ENCODE assay signal across 33 cellular contexts in the genomic region with DNA sequence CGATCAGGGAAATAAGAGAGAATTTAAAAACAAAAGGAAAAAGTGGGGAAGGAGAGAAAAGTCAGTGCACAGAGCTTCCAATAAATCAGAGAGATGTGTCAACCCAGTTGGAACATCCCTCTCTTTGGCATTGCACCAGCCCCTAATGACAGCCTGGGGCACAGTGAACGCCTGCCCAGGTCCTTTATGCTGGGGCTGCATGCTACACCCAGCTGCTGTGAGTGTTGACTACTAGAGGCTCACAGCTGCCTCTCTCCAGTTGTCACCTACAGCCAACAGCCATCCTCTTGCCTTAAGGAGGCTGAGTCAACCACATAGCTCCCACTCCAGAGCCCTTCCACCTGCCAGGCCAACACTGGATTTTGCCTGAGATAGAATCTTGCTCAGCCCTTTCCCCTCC. TPM values are rescaled to one million over a fixed set of nuclear protein-coding genes. Genes with fewer than 3 reads are reported as not detected.
A peak's percentile ranks its signal among the peaks of the same experiment; 100 is the strongest.
DNase-seq lines count a peak whose midpoint lies in the region; ATAC-seq and TF ChIP-seq lines count a peak whose summit lies in the region.
"Had no signal": no experiment of that assay in that cellular context is flagged by ENCODE, and none has a peak within 500 bp of the region (broad histone marks: within the 10 kb centered on the region; RNA-seq: fewer than 3 reads in every experiment).

No MANE protein-coding gene starts in this region.

- POLR2A ChIA-PET in HEK293 (lab: Yijun Ruan, JAX) = interaction anchor here (1.4 kb wide), 1 partner anchor 21 kb away, joined by 3 read pairs; no protein-coding TSS in a partner anchor
- POLR2A ChIA-PET in activated CD4-positive, alpha-beta memory T cell treated with anti-CD3 and anti-CD28 coated beads for 36 hours (lab: Charles Lee) = no interaction called here

- no peaks in the 10 kb centered on the region for H3K27me3 ChIP-seq in MG63
- H3K27me3 ChIP-seq: esophagus muscularis mucosa, heart left ventricle, right lobe of liver, stomach, uterus had no signal

- no peaks in the 10 kb centered on the region for H3K4me1 ChIP-seq in HEK293 (ENCODE audit: control insufficient read depth, insufficient read depth, low read length)
- H3K4me1 ChIP-seq: heart left ventricle, left ventricle myocardium inferior, prostate gland, right lobe of liver, stomach, uterus had no signal

- no peak for ATAC-seq in T-helper 17 cell
- no peak for ATAC-seq in memory B cell (ENCODE audit: low read depth)
- ATAC-seq: activated CD4-positive, alpha-beta T cell treated with anti-CD3 and anti-CD28 coated beads for 36 hours; heart left ventricle; naive thymus-derived CD4-positive, alpha-beta T cell; right lobe of liver had no signal

- TF ChIP-seq CTCF in HEK293 (tag by site-specific recombination; IDR thresholded peaks at IDR 0.05) = no peak

- H3K27me3 Mint-ChIP-seq in T-helper 17 cell (no peaks in the 10 kb centered on the region), memory B cell (no peaks in the 10 kb centered on the region)
- no peaks in the 10 kb centered on the region for H3K27me3 Mint-ChIP-seq in activated CD4-positive, alpha-beta memory T cell treated with anti-CD3 and anti-CD28 coated beads for 36 hours
- H3K27me3 Mint-ChIP-seq: activated CD4-positive, alpha-beta T cell treated with anti-CD3 and anti-CD28 coated beads for 36 hours; activated naive CD8-positive, alpha-beta T cell; naive thymus-derived CD4-positive, alpha-beta T cell had no signal

- H3K4me3 ChIP-seq in HEK293 (ENCODE audit: low read depth, low read length) (no peak overlapping the region), MG63 (no peak overlapping the region)
- H3K4me3 ChIP-seq: coronary artery, esophagus muscularis mucosa, heart left ventricle, left ventricle myocardium inferior, prostate gland, right lobe of liver, stomach, uterus had no signal

- intact Hi-C loops in activated CD4-positive, alpha-beta memory T cell treated with anti-CD3 and anti-CD28 coated beads for 36 hours (cut with micrococcal nuclease) = no loop called here

- no peaks in the 10 kb centered on the region for H3K9me3 Mint-ChIP-seq in memory B cell
- H3K9me3 Mint-ChIP-seq in activated CD4-positive, alpha-beta memory T cell treated with anti-CD3 and anti-CD28 coated beads for 36 hours = no peaks in the 10 kb centered on the region
- H3K9me3 Mint-ChIP-seq: CD8-positive, alpha-beta memory T cell; mesothelial cell of epicardium; naive thymus-derived CD4-positive, alpha-beta T cell had no signal

- H3K36me3 Mint-ChIP-seq in T-helper 17 cell (ENCODE audit: low read depth) = peaks cover 32% of the 10 kb centered on the region
- peaks cover 50% of the 10 kb centered on the region for H3K36me3 Mint-ChIP-seq in memory B cell
- peaks cover 16% of the 10 kb centered on the region for H3K36me3 Mint-ChIP-seq in activated CD4-positive, alpha-beta memory T cell treated with anti-CD3 and anti-CD28 coated beads for 36 hours

- H3K4me1 Mint-ChIP-seq in T-helper 17 cell = peaks cover 22% of the 10 kb centered on the region
- no peaks in the 10 kb centered on the region for H3K4me1 Mint-ChIP-seq in memory B cell
- H3K4me1 Mint-ChIP-seq in activated CD4-positive, alpha-beta memory T cell treated with anti-CD3 and anti-CD28 coated beads for 36 hours (ENCODE audit: low read depth) = no peaks in the 10 kb centered on the region
- H3K4me1 Mint-ChIP-seq: activated CD4-positive, alpha-beta T cell treated with anti-CD3 and anti-CD28 coated beads for 36 hours had no signal

- H3K27ac Mint-ChIP-seq in T-helper 17 cell = peak overlapping the region; percentile 74
- peak overlapping the region; percentile 60 for H3K27ac Mint-ChIP-seq in memory B cell
- H3K27ac Mint-ChIP-seq in activated CD4-positive, alpha-beta memory T cell treated with anti-CD3 and anti-CD28 coated beads for 36 hours = no peak overlapping the region
- H3K27ac Mint-ChIP-seq: activated CD4-positive, alpha-beta T cell treated with anti-CD3 and anti-CD28 coated beads for 36 hours; activated naive CD8-positive, alpha-beta T cell; mesothelial cell of epicardium had no signal

- H3K36me3 ChIP-seq in HEK293 (ENCODE audit: control insufficient read depth in 2 of 2, insufficient read depth in 1 of 2, low read length in 2 of 2) (peaks cover 40 to 93% of the 10 kb centered on the region in 2 experiments; a peak in 2 of 3 replicates), MG63 (no peaks in the 10 kb centered on the region)
- H3K36me3 ChIP-seq: right lobe of liver, uterus had no signal

- DNase-seq in DMS79 (lab: John Stamatoyannopoulos, UW) (peak; percentile 91), T-helper 17 cell (no peak), memory B cell (ENCODE audit: low spot score in 2 of 2) (no peak), UCSD-AML1 (lab: John Stamatoyannopoulos, UW; ENCODE audit: unreplicated experiment) (no peak), MG63 (no peak)
- DNase-seq in activated CD4-positive, alpha-beta memory T cell treated with anti-CD3 and anti-CD28 coated beads for 36 hours = no peak
- DNase-seq: activated CD4-positive, alpha-beta T cell treated with anti-CD3 and anti-CD28 coated beads for 36 hours; activated CD8-positive, alpha-beta memory T cell treated with anti-CD3 and anti-CD28 coated beads for 24 hours; activated effector memory CD4-positive, alpha-beta T cell treated with anti-CD3 and anti-CD28 coated beads, Interleukin-2, amount 50 U/mL, for 16 hours; activated T-cell treated with anti-CD3 and anti-CD28 coated beads, Interleukin-2, amount 50 U/mL, for 1 hour; CD8-positive, alpha-beta memory T cell; foreskin fibroblast; heart left ventricle; KG1; left ventricle myocardium inferior; MM.1S; naive thymus-derived CD4-positive, alpha-beta T cell; NCI-H1436 treated with DMSO at 0.1 percent for 48 hours; NCI-H2171; NCI-H524 treated with DMSO at 0.1 percent for 48 hours; occipital lobe; right lobe of liver; stimulated activated CD8-positive, alpha-beta memory T cell treated with anti-CD3 and anti-CD28 coated beads, Interleukin-4, amount 100 ng/mL, for 48 hours; stomach; uterus had no signal

- CTCF ChIA-PET in HEK293 (lab: Yijun Ruan, JAX) = interaction anchor here (0.8 to 2.0 kb wide), 2 partner anchors 15 to 189 kb away, joined by 4 to 9 read pairs; a partner anchor contains a TSS
- CTCF ChIA-PET in activated CD4-positive, alpha-beta memory T cell treated with anti-CD3 and anti-CD28 coated beads for 36 hours (lab: Charles Lee) = no interaction called here

- H3K4me3 Mint-ChIP-seq in T-helper 17 cell = no peak overlapping the region
- H3K4me3 Mint-ChIP-seq in memory B cell = no peak overlapping the region
- no peak overlapping the region for H3K4me3 Mint-ChIP-seq in activated CD4-positive, alpha-beta memory T cell treated with anti-CD3 and anti-CD28 coated beads for 36 hours
- H3K4me3 Mint-ChIP-seq: activated CD4-positive, alpha-beta T cell treated with anti-CD3 and anti-CD28 coated beads for 36 hours; activated naive CD8-positive, alpha-beta T cell; CD8-positive, alpha-beta memory T cell; mesothelial cell of epicardium; naive thymus-derived CD4-positive, alpha-beta T cell had no signal

- H3K27ac ChIP-seq in HEK293 (ENCODE audit: extremely low read depth, low read depth, low read length) = no peak overlapping the region
- H3K27ac ChIP-seq: coronary artery, esophagus muscularis mucosa, heart left ventricle, left ventricle myocardium inferior, prostate gland, right lobe of liver, stomach, uterus, VCaP had no signal

- H3K9me3 ChIP-seq in HEK293 (ENCODE audit: control insufficient read depth, insufficient read depth, low read depth, low read length) = no peaks in the 10 kb centered on the region
- no peaks in the 10 kb centered on the region for H3K9me3 ChIP-seq in T-helper 17 cell (ENCODE audit: control insufficient read depth, low read length, poor library complexity, severe bottlenecking)
- H3K9me3 ChIP-seq in MG63 = no peaks in the 10 kb centered on the region
- H3K9me3 ChIP-seq: esophagus muscularis mucosa, heart left ventricle, left ventricle myocardium inferior, prostate gland, right lobe of liver, stomach, uterus had no signal

TF ChIP-seq in HEK293, 187 proteins besides CTCF, POLR2A, EP300 and RAD21 (continues in another document):
- TF ChIP-seq SP7 (tag by site-specific recombination; IDR thresholded peaks at IDR 0.05) (0 out of 2 replicates have a peak, but pooled peaks have one; percentile 17), ZNF830 (tag by site-specific recombination; IDR thresholded peaks at IDR 0.05; ENCODE audit: low read depth) (no peak)

RNA-seq across cellular contexts. Expression of a gene that starts 19.0 kb away (rescaled TPM):
- not detected for total RNA-seq in T-helper 17 cell
- total RNA-seq in activated CD4-positive, alpha-beta memory T cell treated with anti-CD3 and anti-CD28 coated beads for 36 hours = not detected
- total RNA-seq in MG63 (2014; rRNA removed; shearing (Covaris generic); ENCODE audit: low replicate concordance) = not detected in 2 replicates
- total RNA-seq: activated CD4-positive, alpha-beta T cell treated with anti-CD3 and anti-CD28 coated beads for 36 hours; CD8-positive, alpha-beta memory T cell; esophagus muscularis mucosa; H4; heart left ventricle; left ventricle myocardium inferior; mesothelial cell of epicardium; naive thymus-derived CD4-positive, alpha-beta T cell; occipital lobe; prostate gland; right lobe of liver; stomach; uterus had no signal

RNA-seq across cellular contexts. Expression of a gene that starts 29.1 kb away (rescaled TPM):
- total RNA-seq in T-helper 17 cell = 100 to 1,000 TPM; 101 to 139 TPM
- 10 to 100 TPM; 21.1 to 23.5 TPM for total RNA-seq in activated CD4-positive, alpha-beta memory T cell treated with anti-CD3 and anti-CD28 coated beads for 36 hours
- 1.9 and 3.7 TPM in 2 replicates for total RNA-seq in MG63 (2014; rRNA removed; shearing (Covaris generic); ENCODE audit: low replicate concordance)

RNA-seq across cellular contexts. Expression of a gene that starts 44.4 kb away (rescaled TPM):
- total RNA-seq in T-helper 17 cell = not detected
- under 1 TPM; 0.59 to 0.70 TPM for total RNA-seq in activated CD4-positive, alpha-beta memory T cell treated with anti-CD3 and anti-CD28 coated beads for 36 hours
- total RNA-seq in MG63 (2014; rRNA removed; shearing (Covaris generic); ENCODE audit: low replicate concordance) = not detected in 2 replicates
- total RNA-seq: left ventricle myocardium inferior had no signal

RNA-seq across cellular contexts. Expression of a gene that starts 53.0 kb away (rescaled TPM):
- not detected for total RNA-seq in T-helper 17 cell
- total RNA-seq in activated CD4-positive, alpha-beta memory T cell treated with anti-CD3 and anti-CD28 coated beads for 36 hours = not detected
- not detected in 2 replicates for total RNA-seq in MG63 (2014; rRNA removed; shearing (Covaris generic); ENCODE audit: low replicate concordance)
- total RNA-seq: activated CD4-positive, alpha-beta T cell treated with anti-CD3 and anti-CD28 coated beads for 36 hours; CD8-positive, alpha-beta memory T cell; esophagus muscularis mucosa; H4; naive thymus-derived CD4-positive, alpha-beta T cell; occipital lobe; prostate gland; right lobe of liver; stomach; uterus had no signal

Comparison
In these comparisons a context has a peak if more than half of its experiments do, and no peak if none do; other contexts are left out.
1. RNA of a gene that starts 29.1 kb away (total RNA-seq): 101 to 139 TPM in T-helper 17 cell; 21.1 to 23.5 TPM in activated CD4-positive, alpha-beta memory T cell treated with anti-CD3 and anti-CD28 coated beads for 36 hours and 1.9 to 3.7 TPM in MG63; every median in the first group is over 4 times any median in the second.